Comparison of ENCODE assay signal across 22 cellular contexts in genomic region chr16:17270111-17270510, GRCh38.
DNase-seq lines count a peak whose midpoint lies in the region; TF ChIP-seq lines count a peak whose summit lies in the region.
"Had no signal": no experiment of that assay in that cellular context is flagged by ENCODE, and none has a peak within 500 bp of the region (broad histone marks: within the 10 kb centered on the region; RNA-seq: fewer than 3 reads in every experiment).

No MANE protein-coding gene starts in this region.

- H3K9ac ChIP-seq in mucosa of rectum (ENCODE audit: low read depth in 1 of 2, low read length in 2 of 2) (peak overlapping the region; percentile 42 to 68), skeletal muscle tissue (ENCODE audit: low read depth in 1 of 3, low read length in 3 of 3) (peak overlapping the region; percentile 5 to 60 (median 36))

- H3K27me3 ChIP-seq in adrenal gland (no peaks in the 10 kb centered on the region), mucosa of rectum (ENCODE audit: control insufficient read depth in 2 of 2, insufficient read depth in 2 of 2, low read length in 2 of 2) (no peaks in the 10 kb centered on the region), skeletal muscle tissue (ENCODE audit: control insufficient read depth in 3 of 3, insufficient read depth in 3 of 3, low read length in 3 of 3) (no peaks in the 10 kb centered on the region), BE2C (no peaks in the 10 kb centered on the region)
- H3K27me3 ChIP-seq: MG63, SJSA1, tibial nerve had no signal

- H3K9me3 ChIP-seq in adrenal gland (replicated peaks in 1 of 3) (no peaks in the 10 kb centered on the region), mucosa of rectum (ENCODE audit: control insufficient read depth in 2 of 2, low read length in 2 of 2) (no peaks in the 10 kb centered on the region), skeletal muscle tissue (ENCODE audit: control insufficient read depth in 3 of 3, low read length in 3 of 3) (no peaks in the 10 kb centered on the region), BE2C (no peaks in the 10 kb centered on the region)
- H3K9me3 ChIP-seq: MG63, SJSA1, tibial nerve had no signal

- H3K4me1 ChIP-seq in adrenal gland (replicated peaks in 1 of 2) (peaks cover 27 to 46% of the 10 kb centered on the region in 2 donors), mucosa of rectum (ENCODE audit: control insufficient read depth in 2 of 2, insufficient read depth in 2 of 2, low read length in 2 of 2) (peaks cover 40 to 44% of the 10 kb centered on the region in 2 donors), skeletal muscle tissue (ENCODE audit: control insufficient read depth in 3 of 3, insufficient read depth in 3 of 3, low read length in 3 of 3) (peaks cover 15 to 41% (median 21%) of the 10 kb centered on the region in 3 donors), BE2C (peaks cover 3% of the 10 kb centered on the region; the same call in 1 of the 2 replicates)

- TF ChIP-seq CTCF in adrenal gland (IDR thresholded peaks at IDR 0.05) (peak in 1 of 6 experiments; percentile 17), BE2C (IDR thresholded peaks at IDR 0.05; ENCODE audit: low read depth, low read length) (no peak)

- TF ChIP-seq POLR2A in adrenal gland (IDR thresholded peaks at IDR 0.05) = no peak

- H3K27ac ChIP-seq in adrenal gland = peak overlapping the region; percentile 78 to 93 (median 91)
- H3K27ac ChIP-seq in mucosa of rectum (ENCODE audit: low read depth in 2 of 2, low read length in 2 of 2) = peak overlapping the region; percentile 77 to 86
- H3K27ac ChIP-seq in skeletal muscle tissue (ENCODE audit: low read depth, low read length) = peak overlapping the region; percentile 65
- H3K27ac ChIP-seq: SJSA1 had no signal

- no peaks in the 10 kb centered on the region for H3K36me3 ChIP-seq in adrenal gland (replicated peaks in 1 of 2)
- no peaks in the 10 kb centered on the region for H3K36me3 ChIP-seq in mucosa of rectum (ENCODE audit: control insufficient read depth in 2 of 2, insufficient read depth in 2 of 2, low read length in 2 of 2)
- H3K36me3 ChIP-seq in skeletal muscle tissue (ENCODE audit: control insufficient read depth in 3 of 3, insufficient read depth in 3 of 3, low read length in 3 of 3) = no peaks in the 10 kb centered on the region
- no peaks in the 10 kb centered on the region for H3K36me3 ChIP-seq in BE2C
- H3K36me3 ChIP-seq: MG63, SJSA1, tibial nerve had no signal

- peak; percentile 11 for DNase-seq in NCI-H1105 treated with DMSO at 0.1 percent for 48 hours (lab: John Stamatoyannopoulos, UW)
- DNase-seq in NCI-H1105 (lab: John Stamatoyannopoulos, UW) = no peak
- peak in 5 of 7 donors; percentile 34 to 56 (median 48) for DNase-seq in adrenal gland
- no peak for DNase-seq in AG08396 (ENCODE audit: low spot score)
- no peak for DNase-seq in NCI-H524 treated with DMSO at 0.1 percent for 48 hours (lab: John Stamatoyannopoulos, UW)
- DNase-seq in BE2C = no peak
- DNase-seq: 8988T; activated CD4-positive, alpha-beta T cell treated with anti-CD3 and anti-CD28 coated beads for 36 hours; activated gamma-delta T cell treated with Interleukin-2 at 50 U/mL for 16 hours; AML-193; amniotic stem cell; DMS79; GF-D8; kidney glomerular epithelial cell; MG63; right cardiac atrium; stimulated activated naive CD8-positive, alpha-beta T cell treated with anti-CD3 and anti-CD28 coated beads, Interleukin-15, amount 100 ng/mL, for 72 hours had no signal

- WGBS in adrenal gland, 4 donors = 47 to 55% (median 50%) methylated on average over 3 of the region's 3 CpGs

- intact Hi-C loops in adrenal gland (cut with DNase I) = loop anchor here in 1 of 2 donors (10.0 kb wide), 1 partner anchor 195 kb away; no protein-coding TSS in a partner anchor

- peak overlapping the region in 1 of 4 donors; percentile 8 for H3K4me3 ChIP-seq in adrenal gland
- peak overlapping the region; percentile 38 to 54 for H3K4me3 ChIP-seq in mucosa of rectum (ENCODE audit: low read length in 2 of 2)
- peak overlapping the region in 2 of 3 donors; percentile 50 to 64 for H3K4me3 ChIP-seq in skeletal muscle tissue (ENCODE audit: low read length in 3 of 3)
- H3K4me3 ChIP-seq in BE2C (ENCODE audit: low read depth, low read length) = no peak overlapping the region
- H3K4me3 ChIP-seq: K562, MG63, SJSA1, tibial nerve had no signal

Comparison
In these comparisons a context has a peak if more than half of its experiments do, and no peak if none do; other contexts are left out.
1. DNase-seq: peak in NCI-H1105 treated with DMSO at 0.1 percent for 48 hours (single experiment) and adrenal gland (5 of 7); none in NCI-H1105 (single experiment), AG08396 (single experiment), NCI-H524 treated with DMSO at 0.1 percent for 48 hours (single experiment) and BE2C (single experiment).
2. Peak in every context shown above with its lines, with median percentiles within 50 percentile points of each other: H3K27ac ChIP-seq.